21 cellular contexts compared by ENCODE assay signal in genomic region chr20:23640873-23641667, GRCh38. TPM values are rescaled to one million over a fixed set of nuclear protein-coding genes. Genes with fewer than 3 reads are reported as not detected.
"Had no signal": no experiment of that assay in that cellular context is flagged by ENCODE, and none has a peak within 500 bp of the region (broad histone marks: within the 10 kb centered on the region; RNA-seq: fewer than 3 reads in every experiment).

No MANE protein-coding gene starts in this region.

- H3K27me3 ChIP-seq: body of pancreas, upper lobe of left lung had no signal

- ATAC-seq: body of pancreas; effector memory CD8-positive, alpha-beta T cell; naive thymus-derived CD8-positive, alpha-beta T cell; stimulated activated naive CD8-positive, alpha-beta T cell treated with anti-CD3 and anti-CD28 coated beads, Interleukin-15, Interleukin-2, amounts not matched to agents 100 U/mL and 50 U/mL, for 24 hours had no signal

- H3K9me3 ChIP-seq: body of pancreas, upper lobe of left lung had no signal

- DNase-seq: activated B cell treated with CpG ODN at 0.5 μM for 24 hours; activated CD4-positive, alpha-beta T cell treated with anti-CD3 and anti-CD28 coated beads, Interleukin-2, amount 10 ng/mL, durations not matched to agents 7 days and 5 days; activated CD8-positive, alpha-beta memory T cell treated with anti-CD3 and anti-CD28 coated beads for 24 hours; body of pancreas; central memory CD4-positive, alpha-beta T cell; effector memory CD8-positive, alpha-beta T cell; hypothalamus; naive thymus-derived CD8-positive, alpha-beta T cell; occipital lobe; stimulated activated CD4-positive, alpha-beta T cell treated with anti-CD3 and anti-CD28 coated beads, Interleukin-4, amount 100 ng/mL, for 1 hour; stimulated activated CD8-positive, alpha-beta memory T cell treated with anti-CD3 and anti-CD28 coated beads, Interleukin-4, amount 100 ng/mL, for 48 hours; stimulated activated naive CD8-positive, alpha-beta T cell treated with anti-CD3 and anti-CD28 coated beads, Interleukin-15, Interleukin-2, amounts not matched to agents 100 U/mL and 50 U/mL, for 24 hours; upper lobe of left lung had no signal

- H3K27ac Mint-ChIP-seq: activated B cell treated with CpG ODN at 0.5 μM for 24 hours; activated CD4-positive, alpha-beta T cell treated with anti-CD3 and anti-CD28 coated beads, Interleukin-2, amount 10 ng/mL, durations not matched to agents 7 days and 5 days; activated naive CD4-positive, alpha-beta T cell treated with anti-CD3 and anti-CD28 coated beads, Interleukin-2, amount 50 U/mL, for 24 hours; activated T-helper 2 cell treated with anti-CD3 and anti-CD28 coated beads, Interferon-gamma antibody, Interleukin-2, Interleukin-4, amounts not matched to agents 10 μg/mL and 5 μg/mL and 100 μg/mL, durations not matched to agents 14 hours and 24 hours and 36 hours; effector memory CD8-positive, alpha-beta T cell; naive thymus-derived CD8-positive, alpha-beta T cell; T-helper 1 cell treated with Interleukin-12 subunit alpha and Interleukin-12 subunit beta and Interleukin-4 antibody, amounts not matched to agents 30 μg/mL and 1 μg/mL, for 36 hours had no signal

- H3K4me3 Mint-ChIP-seq: activated B cell treated with CpG ODN at 0.5 μM for 24 hours; activated CD4-positive, alpha-beta T cell treated with anti-CD3 and anti-CD28 coated beads, Interleukin-2, amount 10 ng/mL, durations not matched to agents 7 days and 5 days; activated naive CD4-positive, alpha-beta T cell treated with anti-CD3 and anti-CD28 coated beads, Interleukin-2, amount 50 U/mL, for 24 hours; effector memory CD8-positive, alpha-beta T cell; naive thymus-derived CD8-positive, alpha-beta T cell; T-helper 1 cell treated with Interleukin-12 subunit alpha and Interleukin-12 subunit beta and Interleukin-4 antibody, amounts not matched to agents 30 μg/mL and 1 μg/mL, for 36 hours had no signal

- H3K4me3 ChIP-seq: body of pancreas, coronary artery, lung, upper lobe of left lung had no signal

- H3K36me3 Mint-ChIP-seq: activated naive CD4-positive, alpha-beta T cell treated with anti-CD3 and anti-CD28 coated beads, Interleukin-2, amount 50 U/mL, for 24 hours; naive thymus-derived CD8-positive, alpha-beta T cell had no signal

- H3K36me3 ChIP-seq: upper lobe of left lung had no signal

- H3K9me3 Mint-ChIP-seq: activated B cell treated with CpG ODN at 0.5 μM for 24 hours; activated CD4-positive, alpha-beta T cell treated with anti-CD3 and anti-CD28 coated beads, Interleukin-2, amount 10 ng/mL, durations not matched to agents 7 days and 5 days; activated naive CD4-positive, alpha-beta T cell treated with anti-CD3 and anti-CD28 coated beads, Interleukin-2, amount 50 U/mL, for 24 hours; activated T-helper 2 cell treated with anti-CD3 and anti-CD28 coated beads, Interferon-gamma antibody, Interleukin-2, Interleukin-4, amounts not matched to agents 10 μg/mL and 5 μg/mL and 100 μg/mL, durations not matched to agents 14 hours and 24 hours and 36 hours; effector memory CD8-positive, alpha-beta T cell; naive thymus-derived CD8-positive, alpha-beta T cell; T-helper 1 cell treated with Interleukin-12 subunit alpha and Interleukin-12 subunit beta and Interleukin-4 antibody, amounts not matched to agents 30 μg/mL and 1 μg/mL, for 36 hours had no signal

RNA-seq across cellular contexts. Expression of gene CST3, which starts 3.3 kb away (rescaled TPM):
- total RNA-seq: activated B cell treated with CpG ODN at 0.5 μM for 24 hours had no signal

RNA-seq across cellular contexts. Expression of gene CST9, which starts 35.4 kb away (rescaled TPM):
- total RNA-seq: activated B cell treated with CpG ODN at 0.5 μM for 24 hours; activated CD4-positive, alpha-beta T cell treated with anti-CD3 and anti-CD28 coated beads, Interleukin-2, amount 10 ng/mL, durations not matched to agents 7 days and 5 days; activated T-helper 2 cell treated with anti-CD3 and anti-CD28 coated beads, Interferon-gamma antibody, Interleukin-2, Interleukin-4, amounts not matched to agents 10 μg/mL and 5 μg/mL and 100 μg/mL, durations not matched to agents 14 hours and 24 hours and 36 hours; lung; mononuclear cell; naive thymus-derived CD8-positive, alpha-beta T cell; occipital lobe; pulmonary artery endothelial cell; temporal lobe; upper lobe of left lung had no signal
- polyA plus RNA-seq: lung; naive thymus-derived CD8-positive, alpha-beta T cell had no signal

RNA-seq across cellular contexts. Expression of gene CST4, which starts 47.8 kb away (rescaled TPM):
- total RNA-seq: activated B cell treated with CpG ODN at 0.5 μM for 24 hours; activated CD4-positive, alpha-beta T cell treated with anti-CD3 and anti-CD28 coated beads, Interleukin-2, amount 10 ng/mL, durations not matched to agents 7 days and 5 days; activated T-helper 2 cell treated with anti-CD3 and anti-CD28 coated beads, Interferon-gamma antibody, Interleukin-2, Interleukin-4, amounts not matched to agents 10 μg/mL and 5 μg/mL and 100 μg/mL, durations not matched to agents 14 hours and 24 hours and 36 hours; body of pancreas; lung; mononuclear cell; naive thymus-derived CD8-positive, alpha-beta T cell; occipital lobe; pulmonary artery endothelial cell; temporal lobe; upper lobe of left lung had no signal
- polyA plus RNA-seq: lung; naive thymus-derived CD8-positive, alpha-beta T cell had no signal
